14 cellular contexts compared by ENCODE assay signal in genomic region chr1:112791723-112792104, GRCh38.
A peak's percentile ranks its signal among the peaks of the same experiment; 100 is the strongest.
DNase-seq lines count a peak whose midpoint lies in the region; ATAC-seq and TF ChIP-seq lines count a peak whose summit lies in the region.
"Had no signal": no experiment of that assay in that cellular context is flagged by ENCODE, and none has a peak within 500 bp of the region (broad histone marks: within the 10 kb centered on the region; RNA-seq: fewer than 3 reads in every experiment).

No MANE protein-coding gene starts in this region.

- H3K79me2 ChIP-seq in HCT116 (ENCODE audit: insufficient read depth, low read length) (no peaks in the 10 kb centered on the region), SK-N-SH (ENCODE audit: insufficient read depth) (no peaks in the 10 kb centered on the region), hepatocyte (no peaks in the 10 kb centered on the region), smooth muscle cell (ENCODE audit: low read depth) (no peaks in the 10 kb centered on the region)

- ATAC-seq in HCT116 (peak; percentile 46), GM18858 (IDR thresholded peaks at IDR 0.05; ENCODE audit: unreplicated experiment) (no peak)

- H3K9ac ChIP-seq in HCT116 (ENCODE audit: low read length) (no peak overlapping the region), SK-N-SH (no peak overlapping the region), smooth muscle cell (ENCODE audit: low read depth) (no peak overlapping the region)

- H3K36me3 ChIP-seq in HCT116 (ENCODE audit: control insufficient read depth in 1 of 2, insufficient read depth in 2 of 2, low read length in 2 of 2) (no peaks in the 10 kb centered on the region), SK-N-SH (replicated peaks in 1 of 2; ENCODE audit: control insufficient read depth in 1 of 2, insufficient read depth in 2 of 2, low read length in 1 of 2) (no peaks in the 10 kb centered on the region), hepatocyte (replicated peaks; ENCODE audit: insufficient read depth, low read depth) (no peaks in the 10 kb centered on the region), smooth muscle cell (ENCODE audit: low read depth) (no peaks in the 10 kb centered on the region)

- H3K9me3 ChIP-seq in HCT116 (ENCODE audit: control insufficient read depth in 1 of 2, insufficient read depth in 1 of 2, low read depth in 1 of 2, low read length in 2 of 2): no peaks in the 10 kb centered on the region
- H3K9me3 ChIP-seq in SK-N-SH: no peaks in the 10 kb centered on the region
- no peaks in the 10 kb centered on the region for H3K9me3 ChIP-seq in hepatocyte (ENCODE audit: low read depth)
- H3K9me3 ChIP-seq in smooth muscle cell (replicated peaks; ENCODE audit: low read depth): no peaks in the 10 kb centered on the region

- no TSS peak for BruUV-seq in HCT116 (replicated peaks; lab: Mats Ljungman, UMichigan)

- no peaks in the 10 kb centered on the region for H3K9me2 ChIP-seq in HCT116 (ENCODE audit: insufficient read depth)
- no peaks in the 10 kb centered on the region for H3K9me2 ChIP-seq in SK-N-SH
- H3K9me2 ChIP-seq in hepatocyte (replicated peaks; ENCODE audit: insufficient read depth): no peaks in the 10 kb centered on the region

- peaks cover 6% of the 10 kb centered on the region for H3F3A ChIP-seq in SK-N-SH (replicated peaks; ENCODE audit: insufficient read depth)
- no peaks in the 10 kb centered on the region for H3F3A ChIP-seq in smooth muscle cell (ENCODE audit: low read depth)

- no peak overlapping the region for H3K4me3 ChIP-seq in HCT116 (replicated peaks in 1 of 2; ENCODE audit: low read depth in 1 of 2, low read length in 2 of 2)
- H3K4me3 ChIP-seq in SK-N-SH (ENCODE audit: low read depth in 2 of 2, low read length in 1 of 2): no peak overlapping the region; a peak in 1 of 4 replicates
- H3K4me3 ChIP-seq in hepatocyte: no peak overlapping the region
- H3K4me3 ChIP-seq in smooth muscle cell: no peak overlapping the region

- H4K20me1 ChIP-seq in HCT116 (ENCODE audit: insufficient read depth) (no peaks in the 10 kb centered on the region), SK-N-SH (ENCODE audit: insufficient read depth) (no peaks in the 10 kb centered on the region), hepatocyte (ENCODE audit: insufficient read depth, poor library complexity, severe bottlenecking) (no peaks in the 10 kb centered on the region), smooth muscle cell (ENCODE audit: low read depth) (no peaks in the 10 kb centered on the region)

- POLR2A ChIA-PET in HCT116 (lab: Charles Lee): no interaction called here
- POLR2A ChIA-PET in SK-N-SH (lab: Yijun Ruan, JAX): no interaction called here

- TF ChIP-seq CTCF in HCT116 (IDR thresholded peaks at IDR 0.05 in 2 of 3, conservative IDR thresholded peaks at IDR 0.05 in 1 of 3; ENCODE audit: borderline replicate concordance in 1 of 3, insufficient read depth in 1 of 3, low read depth in 2 of 3, low read length in 2 of 3) (no peak), SK-N-SH (IDR thresholded peaks at IDR 0.05) (no peak), hepatocyte (IDR thresholded peaks at IDR 0.05; ENCODE audit: poor library complexity) (no peak), smooth muscle cell (IDR thresholded peaks at IDR 0.05; ENCODE audit: borderline replicate concordance, insufficient read depth, poor library complexity, severe bottlenecking) (no peak)

- TF ChIP-seq RAD21 in HCT116 (IDR thresholded peaks at IDR 0.05; ENCODE audit: low read depth): no peak
- TF ChIP-seq RAD21 in SK-N-SH (IDR thresholded peaks at IDR 0.05; ENCODE audit: low read length): no peak

- WGBS in SK-N-SH (ENCODE audit: low lambda C conversion rate): 28% methylated on average over 3 of the region's 3 CpGs
- WGBS in hepatocyte (ENCODE audit: low lambda C conversion rate, missing lambda C conversion rate): 60% methylated on average over 3 of the region's 3 CpGs
- WGBS in smooth muscle cell (ENCODE audit: low lambda C conversion rate): 33% methylated on average over 3 of the region's 3 CpGs

- TF ChIP-seq POLR2A in HCT116 (IDR thresholded peaks at IDR 0.05; ENCODE audit: borderline replicate concordance, extremely low read depth, insufficient read depth, insufficient read length): no peak

- no peak for DNase-seq in HCT116 (ENCODE audit: low read depth, low spot score)
- no peak for DNase-seq in SK-N-SH
- DNase-seq in hepatocyte (ENCODE audit: low spot score): no peak
- no peak for DNase-seq in smooth muscle cell (lab: John Stamatoyannopoulos, UW; ENCODE audit: unreplicated experiment)
- DNase-seq in epidermal melanocyte (ENCODE audit: insufficient read length, low spot score): no peak
- no peak for DNase-seq in GM03348 (ENCODE audit: low spot score)
- DNase-seq: CD4-positive, CD25-positive, alpha-beta regulatory T cell; DMS53; KBM-7; NCI-H1417; NCI-H187 treated with DMSO at 0.1 percent for 48 hours; SHP77 treated with DMSO at 0.1 percent for 48 hours; T-helper 1 cell had no signal

- H2AFZ ChIP-seq in HCT116 (ENCODE audit: low read depth, low read length, poor library complexity, severe bottlenecking) (peak overlapping the region; percentile 45), SK-N-SH (ENCODE audit: low read depth) (no peak overlapping the region), hepatocyte (no peak overlapping the region), smooth muscle cell (ENCODE audit: low read depth) (no peak overlapping the region)

- intact Hi-C loops in HCT116 (cut with micrococcal nuclease): no loop called here

- peak overlapping the region; percentile 34 for H3K4me2 ChIP-seq in HCT116 (ENCODE audit: low read length)
- 0 out of 2 replicates have a peak overlapping the region, but pooled peaks have one; percentile 5 for H3K4me2 ChIP-seq in SK-N-SH
- no peak overlapping the region for H3K4me2 ChIP-seq in hepatocyte
- peak overlapping the region; percentile 29 for H3K4me2 ChIP-seq in smooth muscle cell

- RAD21 ChIA-PET in HCT116 (lab: Charles Lee; ENCODE audit: low non-redundant PET in 1 of 2, low total read pairs in 2 of 2, uncharacterized antibody in 2 of 2, unreplicated experiment in 2 of 2): no interaction called here

- H3K4me1 ChIP-seq in HCT116 (ENCODE audit: control insufficient read depth in 1 of 2, insufficient read depth in 2 of 2, low read length in 2 of 2): peaks cover 0 to 10% of the 10 kb centered on the region in 2 experiments; a peak in 2 of 4 replicates
- H3K4me1 ChIP-seq in SK-N-SH (ENCODE audit: control insufficient read depth in 1 of 2, insufficient read depth in 2 of 2, low read depth in 1 of 2, low read length in 1 of 2): peaks cover 0 to 19% of the 10 kb centered on the region in 2 experiments; a peak in 3 of 4 replicates
- peaks cover 22% of the 10 kb centered on the region for H3K4me1 ChIP-seq in hepatocyte (ENCODE audit: insufficient read depth)
- peaks cover 3% of the 10 kb centered on the region for H3K4me1 ChIP-seq in smooth muscle cell (ENCODE audit: low read depth)

- H3K27ac ChIP-seq in HCT116 (ENCODE audit: low read depth, low read length) (no peak overlapping the region), SK-N-SH (ENCODE audit: low read depth in 2 of 2, low read length in 1 of 2) (no peak overlapping the region), hepatocyte (peak overlapping the region; percentile 18), smooth muscle cell (ENCODE audit: low read depth) (peak overlapping the region; percentile 42)

- H3K27me3 ChIP-seq in HCT116 (ENCODE audit: insufficient read depth, low read length): no peaks in the 10 kb centered on the region
- H3K27me3 ChIP-seq in SK-N-SH (ENCODE audit: insufficient read depth): no peaks in the 10 kb centered on the region
- no peaks in the 10 kb centered on the region for H3K27me3 ChIP-seq in hepatocyte
- H3K27me3 ChIP-seq in smooth muscle cell (ENCODE audit: low read depth): no peaks in the 10 kb centered on the region

- no peak for TF ChIP-seq EP300 in SK-N-SH (IDR thresholded peaks at IDR 0.05; ENCODE audit: borderline replicate concordance in 1 of 2, low read depth in 1 of 2, low read length in 1 of 2)

- CTCF ChIA-PET in HCT116 (lab: Charles Lee) (interaction anchor here (0.6 kb wide), 1 partner anchor 398 kb away, joined by 3 read pairs; no protein-coding TSS in a partner anchor), SK-N-SH (lab: Yijun Ruan, JAX) (interaction anchor here (1.4 to 7.9 kb wide), 6 partner anchors 13 to 281 kb away, joined by 5 to 69 read pairs (median 20); partner anchors contain the start of genes LRIG2 and PPM1J)

TF ChIP-seq in HCT116, 20 proteins besides CTCF, POLR2A, EP300 and RAD21 (continues in another document):
- TF ChIP-seq ATF3 (IDR thresholded peaks at IDR 0.05): no peak

TF ChIP-seq in SK-N-SH, 30 proteins besides CTCF, POLR2A, EP300 and RAD21:
- peak; percentile 41; the same call in 1 of the 2 replicates for TF ChIP-seq RFX5 (IDR thresholded peaks at IDR 0.05; ENCODE audit: low read length)
- TF ChIP-seq PBX3 (IDR thresholded peaks at IDR 0.05): no peak
- TF ChIP-seq MXI1 (IDR thresholded peaks at IDR 0.05; ENCODE audit: low read depth, low read length): no peak
- TF ChIP-seq FOXJ3 (CRISPR knock-in tag; IDR thresholded peaks at IDR 0.05): no peak
- TF ChIP-seq TAF1 (IDR thresholded peaks at IDR 0.05; ENCODE audit: borderline replicate concordance, low read depth, low read length): no peak
- TF ChIP-seq JUND (IDR thresholded peaks at IDR 0.05): no peak
TF ChIP-seq in SK-N-SH: peak in this region for 1.

Comparison
In these comparisons a context has a peak if more than half of its experiments do, and no peak if none do; other contexts are left out.
1. H3K27ac ChIP-seq: peak in hepatocyte (single experiment) and smooth muscle cell (single experiment); none in HCT116 (single experiment) and SK-N-SH (0 of 2).